17 cellular contexts compared by ENCODE assay signal in genomic region chr13:99811067-99811715, GRCh38.
"Had no signal": no experiment of that assay in that cellular context is flagged by ENCODE, and none has a peak within 500 bp of the region (broad histone marks: within the 10 kb centered on the region; RNA-seq: fewer than 3 reads in every experiment).

No MANE protein-coding gene starts in this region.

- H3K9me3 ChIP-seq: left lung, sigmoid colon, thyroid gland had no signal

- H3K27me3 ChIP-seq: left lung, sigmoid colon, thyroid gland had no signal

- ATAC-seq: left lung had no signal

- DNase-seq: activated CD4-positive, alpha-beta memory T cell treated with anti-CD3 and anti-CD28 coated beads, Interleukin-2, amount 10 ng/mL, durations not matched to agents 7 days and 5 days; activated CD4-positive, alpha-beta T cell treated with anti-CD3 and anti-CD28 coated beads for 48 hours; activated CD4-positive, CD25-positive, alpha-beta regulatory T cell; activated naive CD4-positive, alpha-beta T cell treated with Interleukin-2 at 50 U/mL for 16 hours; activated naive CD8-positive, alpha-beta T cell treated with anti-CD3 and anti-CD28 coated beads, Interleukin-2, amount 10 ng/mL, durations not matched to agents 7 days and 5 days; activated T-cell treated with anti-CD3 and anti-CD28 coated beads, Interleukin-2, amount 50 U/mL, for 24 hours; amygdala; cortex of kidney; effector CD4-positive, alpha-beta T cell; head of caudate nucleus; left lung; midbrain; sigmoid colon; stimulated activated naive CD4-positive, alpha-beta T cell; thyroid gland had no signal

- FAIRE-seq: frontal cortex, keratinocyte had no signal

- H3K27ac ChIP-seq: left lung, sigmoid colon, thyroid gland had no signal

- H3K4me3 ChIP-seq: left lung, sigmoid colon, thyroid gland had no signal

- H3K36me3 ChIP-seq: left lung, sigmoid colon, thyroid gland had no signal

- H3K4me1 ChIP-seq: left lung, sigmoid colon, thyroid gland had no signal
